In genomic region chr7:149824301-149824741, GRCh38 we compare ENCODE assay signal across 22 cellular contexts. TPM values are rescaled to one million over a fixed set of nuclear protein-coding genes. Genes with fewer than 3 reads are reported as not detected.
DNase-seq lines count a peak whose midpoint lies in the region; ATAC-seq, FAIRE-seq and TF ChIP-seq lines count a peak whose summit lies in the region.
"Had no signal": no experiment of that assay in that cellular context is flagged by ENCODE, and none has a peak within 500 bp of the region (broad histone marks: within the 10 kb centered on the region; RNA-seq: fewer than 3 reads in every experiment).

No MANE protein-coding gene starts in this region.

- H3K27me3 ChIP-seq in K562 (ENCODE audit: control insufficient read depth in 2 of 2, insufficient read depth in 2 of 2, low read length in 2 of 2) (peaks cover 24 to 69% of the 10 kb centered on the region in 2 experiments; a peak in 4 of 5 replicates), lower lobe of right lung (ENCODE audit: low read depth) (no peaks in the 10 kb centered on the region), upper lobe of right lung (no peaks in the 10 kb centered on the region), stomach (peaks cover 0 to 2% (median 0%) of the 10 kb centered on the region in 3 donors)

- H3K9me1 ChIP-seq in K562 (ENCODE audit: control insufficient read depth, insufficient read depth, low read length) = peaks cover 5% of the 10 kb centered on the region

- H3K27ac ChIP-seq in K562 (ENCODE audit: extremely low read depth, low read depth, low read length) = no peak overlapping the region
- H3K27ac ChIP-seq in lower lobe of right lung = no peak overlapping the region
- H3K27ac ChIP-seq in upper lobe of right lung = no peak overlapping the region
- no peak overlapping the region for H3K27ac ChIP-seq in stomach

- POLR2A ChIA-PET in K562 (lab: Yijun Ruan, JAX) = interaction anchor here (0.6 to 1.1 kb wide), 2 partner anchors 22 to 51 kb away, joined by 3 read pairs; partner anchors contain the start of gene ZNF467

- TF ChIP-seq POLR2A in K562 (conservative IDR thresholded peaks at IDR 0.05) (no peak), stomach (IDR thresholded peaks at IDR 0.05) (no peak)

- H2AFZ ChIP-seq in K562 (ENCODE audit: low read depth, low read length) = no peak overlapping the region

- H3K9me3 ChIP-seq in K562 (replicated peaks; ENCODE audit: control insufficient read depth, insufficient read depth, low read depth, low read length) (no peaks in the 10 kb centered on the region), lower lobe of right lung (no peaks in the 10 kb centered on the region), upper lobe of right lung (no peaks in the 10 kb centered on the region), stomach (no peaks in the 10 kb centered on the region)

- H3K4me3 ChIP-seq in K562 (no peak overlapping the region), lower lobe of right lung (no peak overlapping the region), upper lobe of right lung (no peak overlapping the region), stomach (no peak overlapping the region)

- H3K4me1 ChIP-seq in K562 (replicated peaks in 1 of 2; ENCODE audit: control insufficient read depth in 2 of 2, insufficient read depth in 2 of 2, low read length in 2 of 2) (peaks cover 14 to 82% of the 10 kb centered on the region in 2 experiments), lower lobe of right lung (no peaks in the 10 kb centered on the region), upper lobe of right lung (no peaks in the 10 kb centered on the region), stomach (no peaks in the 10 kb centered on the region)

- no peaks in the 10 kb centered on the region for H3K79me2 ChIP-seq in K562 (ENCODE audit: control insufficient read depth, insufficient read depth, low read length)

- intact Hi-C loops in Right ventricle myocardium superior (cut with DNase I) (no loop called here), Right ventricle myocardium inferior (cut with DNase I) (no loop called here), K562 (cut with micrococcal nuclease) (no loop called here), lower lobe of right lung (cut with DNase I) (no loop called here), upper lobe of right lung (cut with DNase I) (no loop called here), stomach (cut with DNase I; ENCODE audit: low total_unique reads) (no loop called here)

- H4K20me1 ChIP-seq in K562 (replicated peaks; ENCODE audit: control insufficient read depth, insufficient read depth, low read length) = peaks cover 37% of the 10 kb centered on the region

- TF ChIP-seq CTCF in K562 (IDR thresholded peaks at IDR 0.05 in 2 of 3, conservative IDR thresholded peaks at IDR 0.05 in 1 of 3; ENCODE audit: insufficient read depth in 2 of 3, low read depth in 1 of 3, low read length in 3 of 3) (no peak), lower lobe of right lung (IDR thresholded peaks at IDR 0.05) (no peak), upper lobe of right lung (IDR thresholded peaks at IDR 0.05) (no peak), stomach (IDR thresholded peaks at IDR 0.05) (no peak)

- in situ Hi-C loops in K562 (cut with MboI) = no loop called here

- CTCF ChIA-PET in K562 (lab: Yijun Ruan, JAX; ENCODE audit: low intra/inter-chr PET ratio) = no interaction called here

- no peak for FAIRE-seq in K562 (lab: Jason Lieb, UNC)
- FAIRE-seq: D721Med, RCC 7860 had no signal

- BruUV-seq in K562 (replicated peaks; lab: Mats Ljungman, UMichigan) = no TSS peak

- H3K9ac ChIP-seq in K562 (ENCODE audit: insufficient read depth in 1 of 2, low read depth in 2 of 2, low read length in 2 of 2) = peak overlapping the region in 1 of 2 experiments; percentile 14; a peak in 1 of 4 replicates

- WGBS in K562 (ENCODE audit: insufficient coverage, low coverage, missing lambda C conversion rate) = 26% methylated on average over 13 of the region's 13 CpGs
- WGBS in stomach, 5 donors = 70 to 97% (median 91%) methylated on average over 2 to 13 of the region's 13 CpGs

- TF ChIP-seq RAD21 in K562 (CRISPR knock-in tag; conservative IDR thresholded peaks at IDR 0.05 in 1 of 2, IDR thresholded peaks at IDR 0.05 in 1 of 2) = no peak

- ATAC-seq in Right ventricle myocardium superior (ENCODE audit: poor library complexity) = no peak
- ATAC-seq in Right ventricle myocardium inferior = no peak
- ATAC-seq in K562 = no peak
- no peak for ATAC-seq in lower lobe of right lung
- ATAC-seq in upper lobe of right lung = no peak
- no peak for ATAC-seq in GM19023 (IDR thresholded peaks at IDR 0.05; ENCODE audit: unreplicated experiment)

- no peak overlapping the region for H3K4me2 ChIP-seq in K562 (ENCODE audit: insufficient read depth, low read length)

- DNase-seq in Right ventricle myocardium superior (peak; percentile 30), Right ventricle myocardium inferior (ENCODE audit: missing footprints) (no peak), K562 (ENCODE audit: extremely low read depth in 1 of 4, low spot score in 3 of 4) (no peak), lower lobe of right lung (peak; percentile 35), upper lobe of right lung (peak; percentile 58), stomach (no peak), NCI-H128 (lab: John Stamatoyannopoulos, UW; ENCODE audit: unreplicated experiment) (no peak)
- DNase-seq: AML-193, DMS53, GDM1, Kasumi-1, NCI-H1417, NCI-H1694 treated with DMSO at 0.1 percent for 48 hours, NCI-H2081 treated with DMSO at 0.1 percent for 48 hours, NCI-H2171 treated with DMSO at 0.1 percent for 48 hours, NCI-H446, NCI-H526, OCI-M1, SHP77 had no signal

- TF ChIP-seq EP300 in K562 (IDR thresholded peaks at IDR 0.05; ENCODE audit: low read length) (no peak), stomach (IDR thresholded peaks at IDR 0.05) (no peak)

- no peaks in the 10 kb centered on the region for H3K36me3 ChIP-seq in K562 (ENCODE audit: control insufficient read depth, insufficient read depth, low read length)
- H3K36me3 ChIP-seq in lower lobe of right lung = no peaks in the 10 kb centered on the region
- H3K36me3 ChIP-seq in upper lobe of right lung = no peaks in the 10 kb centered on the region
- no peaks in the 10 kb centered on the region for H3K36me3 ChIP-seq in stomach

RNA-seq across cellular contexts. Expression of gene ZNF862, which starts 13.9 kb away (rescaled TPM):
- 12.2 TPM for total RNA-seq in Right ventricle myocardium superior
- total RNA-seq in Right ventricle myocardium inferior = 10.1 TPM
- total RNA-seq in K562 (2011; cell fraction: chromatin; rRNA removed; ENCODE audit: low replicate concordance) = 9.2 and 11.5 TPM in 2 replicates
- 5.3 and 7.7 TPM in 2 replicates for total RNA-seq in K562 (2011; cell fraction: nucleolus; rRNA removed)
- 6.3 and 11.7 TPM in 2 replicates for total RNA-seq in K562 (2011; cell fraction: nucleoplasm; rRNA removed)
- total RNA-seq in K562 (2014; rRNA removed) = 1.8 and 3.1 TPM in 2 replicates
- total RNA-seq in K562 (2014; rRNA removed; fragmentation: Illumina TruSeq; extraction: Trizol) = 2.2 and 2.5 TPM in 2 replicates
- total RNA-seq in K562 (2015; rRNA removed; fragmentation: Illumina TruSeq; extraction: Trizol) = 3.4 and 3.9 TPM in 2 replicates
- total RNA-seq in K562 (2021) = 1.8 and 3.2 TPM in 2 replicates
- polyA plus RNA-seq in K562 (2011; rRNA removed) = 3.6 and 9.5 TPM in 2 replicates
- 1.7 and 5.3 TPM in 2 replicates for polyA plus RNA-seq in K562 (2011; cell fraction: cytosol; rRNA removed)
- polyA plus RNA-seq in K562 (2011; cell fraction: nucleus; rRNA removed) = 21.4 and 31.5 TPM in 2 replicates
- 1.7 and 8.3 TPM in 2 replicates for polyA plus RNA-seq in K562 (2012)
- 1.8 TPM in 2 replicates for polyA plus RNA-seq in K562 (2014; fragmentation: Illumina TruSeq; extraction: Trizol)
- polyA plus RNA-seq in K562 (2014; fragmentation: Nextera tagmentation; extraction: Ambion mirVana) = 1 to 10 TPM; 1.1 to 1.5 TPM
- polyA plus RNA-seq in K562 (2014; rRNA removed) = 2.4 and 2.6 TPM in 2 replicates
- 1.8 and 7.0 TPM in 2 replicates for polyA minus RNA-seq in K562 (2011; rRNA and poly(A)+ RNA removed)
- polyA minus RNA-seq in K562 (2011; cell fraction: cytosol; rRNA and poly(A)+ RNA removed) = 2.5 and 2.8 TPM in 2 replicates
- polyA minus RNA-seq in K562 (2011; cell fraction: nucleus; rRNA and poly(A)+ RNA removed) = 8.2 and 30.1 TPM in 2 replicates
- total RNA-seq in lower lobe of right lung = 20.7 TPM
- 14.6 TPM for total RNA-seq in upper lobe of right lung
- 10 to 100 TPM in 2 of 5 donors, 1 to 10 TPM in 3; 7.0 to 13.4 (median 7.3) TPM for total RNA-seq in stomach
- polyA plus RNA-seq in stomach = 1 to 10 TPM; 2.4 to 7.5 (median 2.6) TPM

RNA-seq across cellular contexts. Expression of gene ATP6V0E2, which starts 49.4 kb away (rescaled TPM):
- total RNA-seq in Right ventricle myocardium superior (121 TPM), Right ventricle myocardium inferior (125 TPM), K562 (2014; rRNA removed) (15.2 and 20.7 TPM in 2 replicates), K562 (2014; rRNA removed; fragmentation: Illumina TruSeq; extraction: Trizol) (4.0 and 4.7 TPM in 2 replicates), K562 (2015; rRNA removed; fragmentation: Illumina TruSeq; extraction: Trizol) (11.8 and 13.3 TPM in 2 replicates), K562 (2021) (17.8 and 18.5 TPM in 2 replicates), lower lobe of right lung (17.9 TPM), upper lobe of right lung (19.6 TPM), stomach (10 to 100 TPM in 3 of 5 donors, 1 to 10 TPM in 1, not detected in 1; 5.1 to 83.5 (median 12.5) TPM)
- 4.1 and 8.3 TPM in 2 replicates for total RNA-seq in K562 (2011; cell fraction: chromatin; rRNA removed; ENCODE audit: low replicate concordance)
- 11.3 and 12.5 TPM in 2 replicates for total RNA-seq in K562 (2011; cell fraction: nucleolus; rRNA removed)
- total RNA-seq in K562 (2011; cell fraction: nucleoplasm; rRNA removed) = 10.7 and 14.9 TPM in 2 replicates
- polyA plus RNA-seq in K562 (2011; rRNA removed) (7.1 and 16.0 TPM in 2 replicates), K562 (2014; fragmentation: Illumina TruSeq; extraction: Trizol) (12.8 and 17.0 TPM in 2 replicates), K562 (2014; fragmentation: Nextera tagmentation; extraction: Ambion mirVana) (under 1 TPM; 0.55 to 0.63 TPM), K562 (2014; rRNA removed) (10.9 and 14.4 TPM in 2 replicates), stomach (10 to 100 TPM; 17.1 to 22.4 (median 19.4) TPM)
- polyA plus RNA-seq in K562 (2011; cell fraction: cytosol; rRNA removed) = 33.4 and 58.2 TPM in 2 replicates
- polyA plus RNA-seq in K562 (2011; cell fraction: nucleus; rRNA removed) = 12.9 and 16.7 TPM in 2 replicates
- polyA plus RNA-seq in K562 (2012) = 19.5 and 22.0 TPM in 2 replicates
- polyA minus RNA-seq in K562 (2011; rRNA and poly(A)+ RNA removed) = 4.0 and 5.8 TPM in 2 replicates
- 11.0 and 19.7 TPM in 2 replicates for polyA minus RNA-seq in K562 (2011; cell fraction: cytosol; rRNA and poly(A)+ RNA removed)
- polyA minus RNA-seq in K562 (2011; cell fraction: nucleus; rRNA and poly(A)+ RNA removed) = 2.6 and 8.4 TPM in 2 replicates

RNA-seq across cellular contexts. Expression of gene ZNF467, which starts 50.9 kb away (rescaled TPM):
- 5.2 TPM for total RNA-seq in Right ventricle myocardium superior
- total RNA-seq in Right ventricle myocardium inferior = 7.0 TPM
- 3.6 and 10.3 TPM in 2 replicates for total RNA-seq in K562 (2011; cell fraction: chromatin; rRNA removed; ENCODE audit: low replicate concordance)
- 7.6 and 11.7 TPM in 2 replicates for total RNA-seq in K562 (2011; cell fraction: nucleolus; rRNA removed)
- 5.1 and 5.6 TPM in 2 replicates for total RNA-seq in K562 (2011; cell fraction: nucleoplasm; rRNA removed)
- 2.8 and 4.6 TPM in 2 replicates for total RNA-seq in K562 (2014; rRNA removed)
- 0.80 and 1.3 TPM in 2 replicates for total RNA-seq in K562 (2014; rRNA removed; fragmentation: Illumina TruSeq; extraction: Trizol)
- 1.6 and 2.0 TPM in 2 replicates for total RNA-seq in K562 (2015; rRNA removed; fragmentation: Illumina TruSeq; extraction: Trizol)
- 14.2 and 16.2 TPM in 2 replicates for total RNA-seq in K562 (2021)
- 2.4 and 3.9 TPM in 2 replicates for polyA plus RNA-seq in K562 (2011; rRNA removed)
- 3.2 and 8.5 TPM in 2 replicates for polyA plus RNA-seq in K562 (2011; cell fraction: cytosol; rRNA removed)
- polyA plus RNA-seq in K562 (2011; cell fraction: nucleus; rRNA removed) = 17.0 and 31.8 TPM in 2 replicates
- 15.3 and 17.0 TPM in 2 replicates for polyA plus RNA-seq in K562 (2012)
- polyA plus RNA-seq in K562 (2014; fragmentation: Illumina TruSeq; extraction: Trizol) = 1.7 and 3.2 TPM in 2 replicates
- under 1 TPM; 0.32 to 0.42 TPM for polyA plus RNA-seq in K562 (2014; fragmentation: Nextera tagmentation; extraction: Ambion mirVana)
- polyA plus RNA-seq in K562 (2014; rRNA removed) = 6.6 and 8.3 TPM in 2 replicates
- 0.60 and 1.1 TPM in 2 replicates for polyA minus RNA-seq in K562 (2011; rRNA and poly(A)+ RNA removed)
- 7.6 and 15.2 TPM in 2 replicates for polyA minus RNA-seq in K562 (2011; cell fraction: cytosol; rRNA and poly(A)+ RNA removed)
- polyA minus RNA-seq in K562 (2011; cell fraction: nucleus; rRNA and poly(A)+ RNA removed) = 3.4 and 4.0 TPM in 2 replicates
- total RNA-seq in lower lobe of right lung = 23.0 TPM
- total RNA-seq in upper lobe of right lung = 35.3 TPM
- total RNA-seq in stomach = 10 to 100 TPM in 2 of 5 donors, 1 to 10 TPM in 2, not detected in 1; 3.1 to 14.2 (median 9.9) TPM
- polyA plus RNA-seq in stomach = 10 to 100 TPM in 2 of 3 donors, 1 to 10 TPM in 1; 9.4 to 16.4 (median 12.2) TPM

Comparison
In these comparisons a context has a peak if more than half of its experiments do, and no peak if none do; other contexts are left out.
1. DNase-seq: peak in Right ventricle myocardium superior (single experiment), lower lobe of right lung (single experiment) and upper lobe of right lung (single experiment); none in Right ventricle myocardium inferior (single experiment), K562 (0 of 4), stomach (single experiment) and NCI-H128 (single experiment).